ENCODE assay signal across 10 cellular contexts in genomic region chr3:29758108-29759020, GRCh38.
DNase-seq lines count a peak whose midpoint lies in the region; TF ChIP-seq lines count a peak whose summit lies in the region.
"Had no signal": no experiment of that assay in that cellular context is flagged by ENCODE, and none has a peak within 500 bp of the region (broad histone marks: within the 10 kb centered on the region; RNA-seq: fewer than 3 reads in every experiment).

No MANE protein-coding gene starts in this region.

- H3K27ac ChIP-seq in breast epithelium: peak overlapping the region; percentile 79 to 91
- peak overlapping the region in 4 of 5 donors; percentile 64 to 77 (median 69) for H3K27ac ChIP-seq in stomach

- H3K36me3 ChIP-seq in breast epithelium (no peaks in the 10 kb centered on the region), stomach (no peaks in the 10 kb centered on the region)

- no peak for TF ChIP-seq EP300 in stomach (IDR thresholded peaks at IDR 0.05)

- TF ChIP-seq CTCF in breast epithelium (IDR thresholded peaks at IDR 0.05) (no peak), stomach (IDR thresholded peaks at IDR 0.05) (no peak)

- H3K9me3 ChIP-seq in breast epithelium (no peaks in the 10 kb centered on the region), stomach (no peaks in the 10 kb centered on the region)

- TF ChIP-seq POLR2A in breast epithelium (IDR thresholded peaks at IDR 0.05): no peak
- no peak for TF ChIP-seq POLR2A in stomach (IDR thresholded peaks at IDR 0.05)

- intact Hi-C loops in breast epithelium (cut with DNase I; ENCODE audit: low total_unique reads) (loop anchor here (5.0 kb wide), 1 partner anchor 476 kb away; the partner anchor contains the start of gene RBMS3), stomach (cut with DNase I; ENCODE audit: low total_unique reads) (no loop called here)

- no peaks in the 10 kb centered on the region for H3K27me3 ChIP-seq in breast epithelium
- H3K27me3 ChIP-seq in stomach: no peaks in the 10 kb centered on the region

- H3K4me3 ChIP-seq in breast epithelium (peak overlapping the region in 1 of 3 donors; percentile 12), stomach (no peak overlapping the region)

- WGBS in stomach, 5 donors: 50 to 61% (median 59%) methylated on average over 4 of the region's 4 CpGs

- H3K4me1 ChIP-seq in breast epithelium: peaks cover 7 to 17% of the 10 kb centered on the region in 2 donors
- H3K4me1 ChIP-seq in stomach: peaks cover 24 to 47% (median 33%) of the 10 kb centered on the region in 4 donors

- DNase-seq in HS-5 (ENCODE audit: low read depth) (peak; percentile 77), breast epithelium (ENCODE audit: low spot score in 2 of 2) (no peak), kidney glomerular epithelial cell (lab: John Stamatoyannopoulos, UW) (peak; percentile 67), stomach (no peak), RKO (ENCODE audit: low spot score) (no peak), NCI-H2196 treated with DMSO at 0.1 percent for 48 hours (lab: John Stamatoyannopoulos, UW; ENCODE audit: unreplicated experiment) (no peak), DMS114 treated with DMSO at 0.1 percent for 48 hours (lab: John Stamatoyannopoulos, UW; ENCODE audit: unreplicated experiment) (no peak)
- no peak for DNase-seq in stimulated activated CD4-positive, alpha-beta T cell treated with anti-CD3 and anti-CD28 coated beads, Interleukin-4, amount 100 ng/mL, for 24 hours
- DNase-seq: activated T-cell treated with anti-CD3 and anti-CD28 coated beads, Interleukin-2, amount 50 U/mL, for 72 hours; KG1 had no signal

Comparison
In these comparisons a context has a peak if more than half of its experiments do, and no peak if none do; other contexts are left out.
1. DNase-seq: peak in HS-5 (single experiment) and kidney glomerular epithelial cell (single experiment); none in breast epithelium (0 of 2), stomach (single experiment), RKO (single experiment), NCI-H2196 treated with DMSO at 0.1 percent for 48 hours (single experiment), DMS114 treated with DMSO at 0.1 percent for 48 hours (single experiment) and stimulated activated CD4-positive, alpha-beta T cell treated with anti-CD3 and anti-CD28 coated beads, Interleukin-4, amount 100 ng/mL, for 24 hours (single experiment).